12 cellular contexts compared by ENCODE assay signal in the genomic region with DNA sequence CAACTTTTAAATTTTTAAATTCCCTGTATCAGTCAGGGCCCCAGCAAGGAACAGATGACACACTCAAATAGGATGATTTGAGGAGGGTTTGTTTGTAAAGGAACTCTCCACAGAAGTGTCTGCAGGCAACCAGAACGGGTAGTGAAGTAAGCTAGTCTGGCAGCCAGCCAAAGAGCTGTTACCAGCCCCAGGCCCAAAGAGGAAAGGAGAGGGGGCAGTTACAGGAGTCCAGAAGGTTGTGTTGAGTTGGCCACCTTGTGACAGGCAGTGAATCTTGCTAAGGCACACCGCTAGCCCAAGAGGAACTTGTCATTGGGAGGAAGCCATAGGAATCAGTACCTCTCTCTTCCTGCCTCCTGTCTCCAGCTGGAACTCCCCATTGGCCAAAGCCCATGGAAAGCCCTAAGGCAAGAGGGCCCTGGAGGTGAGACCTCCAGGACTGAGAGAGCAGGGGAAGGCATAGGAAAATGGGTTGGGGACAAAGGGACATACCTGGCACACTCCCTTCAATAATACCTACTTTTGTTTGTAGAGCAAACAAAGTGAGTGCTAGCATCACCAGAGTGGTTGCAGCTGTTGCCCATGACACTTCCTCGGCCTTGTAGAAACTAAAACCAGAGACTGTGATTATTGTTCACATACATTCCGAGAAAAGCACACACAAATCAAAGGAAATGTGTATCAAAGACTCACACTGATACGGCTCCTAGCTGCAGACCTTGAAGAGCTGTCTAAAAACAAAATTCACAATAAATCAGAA. TPM values are rescaled to one million over a fixed set of nuclear protein-coding genes. Genes with fewer than 3 reads are reported as not detected.
A peak's percentile ranks its signal among the peaks of the same experiment; 100 is the strongest.
DNase-seq lines count a peak whose midpoint lies in the region; ATAC-seq and TF ChIP-seq lines count a peak whose summit lies in the region.
"Had no signal": no experiment of that assay in that cellular context is flagged by ENCODE, and none has a peak within 500 bp of the region (broad histone marks: within the 10 kb centered on the region; RNA-seq: fewer than 3 reads in every experiment).

No MANE protein-coding gene starts in this region.

- ATAC-seq in GM21360 (IDR thresholded peaks at IDR 0.05; ENCODE audit: unreplicated experiment): no peak

- no peak overlapping the region for H3K4me3 Mint-ChIP-seq in chondrocyte (ENCODE audit: unreplicated experiment)

- peak overlapping the region; percentile 28 for H3K27ac ChIP-seq in C4-2B
- H3K27ac ChIP-seq: spleen had no signal

- DNase-seq in Kasumi-1 (lab: John Stamatoyannopoulos, UW) (peak; percentile 17 to 20), NCI-H524 treated with DMSO at 0.1 percent for 48 hours (lab: John Stamatoyannopoulos, UW) (peak; percentile 11), choroid plexus epithelial cell (ENCODE audit: low read depth) (peak; percentile 20), chondrocyte (ENCODE audit: low spot score) (no peak)
- no peak for DNase-seq in stimulated activated naive CD4-positive, alpha-beta T cell treated with Interleukin-2 at 50 U/mL for 16 hours (lab: John Stamatoyannopoulos, UW)
- DNase-seq in activated CD4-positive, alpha-beta T cell treated with anti-CD3 and anti-CD28 coated beads, Interleukin-2, amount 50 U/mL, for 1 hour: no peak
- DNase-seq: anterior cingulate cortex, NCI-H1694 treated with DMSO at 0.1 percent for 48 hours, spleen had no signal

- peaks cover 19% of the 10 kb centered on the region for H3K4me1 Mint-ChIP-seq in chondrocyte (ENCODE audit: low read depth)

- TF ChIP-seq CTCF in C4-2B (conservative IDR thresholded peaks at IDR 0.05) (no peak), choroid plexus epithelial cell (conservative IDR thresholded peaks at IDR 0.05; ENCODE audit: low read depth, low read length) (no peak), chondrocyte (IDR thresholded peaks at IDR 0.05) (no peak)

- H3K27ac Mint-ChIP-seq in chondrocyte (ENCODE audit: unreplicated experiment): no peak overlapping the region

- no peaks in the 10 kb centered on the region for H3K27me3 Mint-ChIP-seq in chondrocyte (ENCODE audit: low read depth)

- no peaks in the 10 kb centered on the region for H3K36me3 Mint-ChIP-seq in chondrocyte (ENCODE audit: low read depth)

- no peak overlapping the region for H3K4me3 ChIP-seq in choroid plexus epithelial cell (ENCODE audit: low read depth, low read length)
- H3K4me3 ChIP-seq: spleen had no signal

- no peaks in the 10 kb centered on the region for H3K9me3 Mint-ChIP-seq in chondrocyte (ENCODE audit: low read depth)

RNA-seq across cellular contexts. Expression of a gene that starts 25.4 kb away (rescaled TPM):
- 26.2 to 32.9 TPM (median 31.3 TPM) in 3 replicates for total RNA-seq in chondrocyte

RNA-seq across cellular contexts. Expression of a gene that starts 55.9 kb away (rescaled TPM):
- total RNA-seq in chondrocyte: not detected in 3 replicates
- total RNA-seq: spleen; T-helper 1 cell treated with Interleukin-12 subunit alpha and Interleukin-12 subunit beta and Interleukin-4 antibody, amounts not matched to agents 30 ng/mL and 1 ng/mL, for 36 hours had no signal

Comparison
In these comparisons a context has a peak if more than half of its experiments do, and no peak if none do; other contexts are left out.
1. DNase-seq: peak in Kasumi-1 (2 of 2), NCI-H524 treated with DMSO at 0.1 percent for 48 hours (single experiment) and choroid plexus epithelial cell (single experiment); none in stimulated activated naive CD4-positive, alpha-beta T cell treated with Interleukin-2 at 50 U/mL for 16 hours (single experiment), chondrocyte (single experiment) and activated CD4-positive, alpha-beta T cell treated with anti-CD3 and anti-CD28 coated beads, Interleukin-2, amount 50 U/mL, for 1 hour (single experiment).